34 cellular contexts compared by ENCODE assay signal in the genomic region with DNA sequence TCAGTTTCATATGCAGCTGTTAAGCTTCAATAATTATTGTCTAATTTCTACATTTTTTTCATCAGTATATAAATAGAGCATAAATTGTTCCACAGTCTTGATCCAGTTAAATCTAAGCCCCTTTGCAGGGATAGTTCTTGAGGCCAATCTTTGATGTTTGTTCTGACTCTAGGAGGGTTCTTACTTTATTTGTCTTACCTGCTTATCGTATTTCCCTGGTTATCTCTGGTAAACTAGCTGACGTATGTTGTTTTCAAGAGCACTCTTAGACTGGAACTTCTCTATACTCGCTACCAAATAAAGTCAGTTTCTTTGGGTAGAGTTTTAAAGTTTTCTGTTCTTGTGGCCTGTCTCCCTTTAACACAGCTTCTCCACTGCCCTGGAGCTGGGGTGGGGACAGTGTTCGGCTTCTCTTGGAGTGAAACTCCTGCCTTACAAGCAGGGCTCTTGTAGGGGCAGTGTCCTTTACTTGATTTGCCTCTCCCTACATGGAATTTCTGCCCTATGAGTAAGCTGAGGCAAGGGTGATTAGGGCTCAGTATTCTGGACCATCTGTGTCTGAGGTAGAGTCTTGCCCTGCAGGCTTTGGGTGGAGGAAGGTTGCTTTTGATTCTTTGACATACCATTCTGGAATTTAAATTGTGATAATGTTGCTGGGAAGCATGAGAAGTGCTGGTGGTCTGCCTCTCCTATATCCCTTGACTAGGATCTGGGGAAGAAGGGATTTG.
A peak's percentile ranks its signal among the peaks of the same experiment; 100 is the strongest.
DNase-seq lines count a peak whose midpoint lies in the region; ATAC-seq and TF ChIP-seq lines count a peak whose summit lies in the region.
"Had no signal": no experiment of that assay in that cellular context is flagged by ENCODE, and none has a peak within 500 bp of the region (broad histone marks: within the 10 kb centered on the region; RNA-seq: fewer than 3 reads in every experiment).

No MANE protein-coding gene starts in this region.

- H3K4me1 ChIP-seq in left lung, result no peaks in the 10 kb centered on the region
- no peaks in the 10 kb centered on the region for H3K4me1 ChIP-seq in ascending aorta
- H3K4me1 ChIP-seq: BLaER1, psoas muscle, sigmoid colon, upper lobe of right lung had no signal

- TF ChIP-seq CTCF in HFFc6 (IDR thresholded peaks at IDR 0.05), result no peak
- no peak for TF ChIP-seq CTCF in endothelial cell (IDR thresholded peaks at IDR 0.05; ENCODE audit: unreplicated experiment)
- no peak for TF ChIP-seq CTCF in left lung (IDR thresholded peaks at IDR 0.05)
- TF ChIP-seq CTCF in ascending aorta (IDR thresholded peaks at IDR 0.05), result no peak
- no peak for TF ChIP-seq CTCF in omental fat pad (IDR thresholded peaks at IDR 0.05)

- peaks cover 0 to 6% of the 10 kb centered on the region in 2 donors for H3K36me3 ChIP-seq in left lung
- no peaks in the 10 kb centered on the region for H3K36me3 ChIP-seq in ascending aorta
- H3K36me3 ChIP-seq: sigmoid colon, upper lobe of right lung had no signal

- H3K4me1 Mint-ChIP-seq in HFFc6 (ENCODE audit: low read depth) (peaks cover 17% of the 10 kb centered on the region), endothelial cell (ENCODE audit: unreplicated experiment) (no peaks in the 10 kb centered on the region)
- H3K4me1 Mint-ChIP-seq in activated CD4-positive, alpha-beta memory T cell treated with anti-CD3 and anti-CD28 coated beads, Interleukin-2, amount 10 ng/mL, durations not matched to agents 7 days and 5 days, result peaks cover 2% of the 10 kb centered on the region

- peaks cover 35% of the 10 kb centered on the region for H3K9me3 Mint-ChIP-seq in HFFc6
- peaks cover 20% of the 10 kb centered on the region for H3K9me3 Mint-ChIP-seq in endothelial cell (ENCODE audit: unreplicated experiment)
- H3K9me3 Mint-ChIP-seq in activated CD4-positive, alpha-beta memory T cell treated with anti-CD3 and anti-CD28 coated beads, Interleukin-2, amount 10 ng/mL, durations not matched to agents 7 days and 5 days, result peaks cover 45% of the 10 kb centered on the region

- H3K4me3 Mint-ChIP-seq in HFFc6 (no peak overlapping the region; the same call in 1 of the 2 replicates), endothelial cell (ENCODE audit: unreplicated experiment) (peak overlapping the region; percentile 17)
- no peak overlapping the region for H3K4me3 Mint-ChIP-seq in activated CD4-positive, alpha-beta memory T cell treated with anti-CD3 and anti-CD28 coated beads, Interleukin-2, amount 10 ng/mL, durations not matched to agents 7 days and 5 days
- H3K4me3 Mint-ChIP-seq: activated CD4-positive, alpha-beta T cell treated with anti-CD3 and anti-CD28 coated beads, Interleukin-2, amount 10 ng/mL, durations not matched to agents 24 days and 14 days; activated CD8-positive, alpha-beta memory T cell treated with anti-CD3 and anti-CD28 coated beads, Interleukin-2, amount 10 ng/mL, durations not matched to agents 7 days and 5 days; activated T-cell treated with anti-CD3 and anti-CD28 coated beads, Interleukin-2, amount 50 U/mL, for 4 hours; dendritic cell treated with granulocyte-macrophage colony-stimulating factor and Interleukin-4, amounts not matched to agents 40 ng/mL and 50 ng/mL, for 4 days; stimulated activated memory B cell treated with anti-CD40 and anti-IgM and Interleukin-4, amounts not matched to agents 10 μg/mL and 1 μg/mL and 100 μg/mL, for 72 hours; WTC11 had no signal

- peak; percentile 90 for ATAC-seq in left lung
- ATAC-seq in GM18868 (IDR thresholded peaks at IDR 0.05; ENCODE audit: unreplicated experiment), result no peak
- no peak for ATAC-seq in omental fat pad (ENCODE audit: low FRiP score)
- ATAC-seq: activated CD8-positive, alpha-beta memory T cell treated with anti-CD3 and anti-CD28 coated beads, Interleukin-2, amount 10 ng/mL, durations not matched to agents 7 days and 5 days; activated T-cell treated with anti-CD3 and anti-CD28 coated beads, Interleukin-2, amount 50 U/mL, for 4 hours; left lobe of liver; psoas muscle; stimulated activated memory B cell treated with anti-CD40 and anti-IgM and Interleukin-4, amounts not matched to agents 10 μg/mL and 1 μg/mL and 100 μg/mL, for 72 hours; upper lobe of right lung; WTC11 had no signal

- H3K4me3 ChIP-seq in left lung (no peak overlapping the region), ascending aorta (no peak overlapping the region)
- H3K4me3 ChIP-seq: BLaER1, psoas muscle, sigmoid colon, SK-N-MC, upper lobe of right lung had no signal

- H3K27me3 Mint-ChIP-seq in HFFc6 (ENCODE audit: insufficient read depth), result no peaks in the 10 kb centered on the region; the same call in 1 of the 2 replicates
- peaks cover 6% of the 10 kb centered on the region for H3K27me3 Mint-ChIP-seq in endothelial cell (ENCODE audit: unreplicated experiment)
- H3K27me3 Mint-ChIP-seq in activated CD4-positive, alpha-beta memory T cell treated with anti-CD3 and anti-CD28 coated beads, Interleukin-2, amount 10 ng/mL, durations not matched to agents 7 days and 5 days, result no peaks in the 10 kb centered on the region
- H3K27me3 Mint-ChIP-seq: activated CD4-positive, alpha-beta T cell treated with anti-CD3 and anti-CD28 coated beads, Interleukin-2, amount 10 ng/mL, durations not matched to agents 24 days and 14 days; activated CD8-positive, alpha-beta memory T cell treated with anti-CD3 and anti-CD28 coated beads, Interleukin-2, amount 10 ng/mL, durations not matched to agents 7 days and 5 days; dendritic cell treated with granulocyte-macrophage colony-stimulating factor and Interleukin-4, amounts not matched to agents 40 ng/mL and 50 ng/mL, for 4 days; naive B cell; stimulated activated memory B cell treated with anti-CD40 and anti-IgM and Interleukin-4, amounts not matched to agents 10 μg/mL and 1 μg/mL and 100 μg/mL, for 72 hours had no signal

- POLR2A ChIA-PET in activated CD4-positive, alpha-beta memory T cell treated with anti-CD3 and anti-CD28 coated beads, Interleukin-2, amount 10 ng/mL, durations not matched to agents 7 days and 5 days (lab: Charles Lee), result no interaction called here

- intact Hi-C loops in left lung (cut with DNase I), result no loop called here
- intact Hi-C loops in ascending aorta (cut with DNase I), result no loop called here

- no peak overlapping the region for H3K27ac Mint-ChIP-seq in HFFc6
- H3K27ac Mint-ChIP-seq in endothelial cell (ENCODE audit: unreplicated experiment), result no peak overlapping the region
- no peak overlapping the region for H3K27ac Mint-ChIP-seq in activated CD4-positive, alpha-beta memory T cell treated with anti-CD3 and anti-CD28 coated beads, Interleukin-2, amount 10 ng/mL, durations not matched to agents 7 days and 5 days
- H3K27ac Mint-ChIP-seq: activated CD4-positive, alpha-beta T cell treated with anti-CD3 and anti-CD28 coated beads, Interleukin-2, amount 10 ng/mL, durations not matched to agents 24 days and 14 days; activated CD8-positive, alpha-beta memory T cell treated with anti-CD3 and anti-CD28 coated beads, Interleukin-2, amount 10 ng/mL, durations not matched to agents 7 days and 5 days; dendritic cell treated with granulocyte-macrophage colony-stimulating factor and Interleukin-4, amounts not matched to agents 40 ng/mL and 50 ng/mL, for 4 days; stimulated activated memory B cell treated with anti-CD40 and anti-IgM and Interleukin-4, amounts not matched to agents 10 μg/mL and 1 μg/mL and 100 μg/mL, for 72 hours; WTC11 had no signal

- H3K9me3 ChIP-seq in left lung, result peaks cover 0 to 38% of the 10 kb centered on the region in 2 donors
- H3K9me3 ChIP-seq in ascending aorta, result peaks cover 5 to 29% of the 10 kb centered on the region in 2 donors

- DNase-seq in EH (ENCODE audit: low read depth) (peak; percentile 33), HFFc6 (peak; percentile 10), endothelial cell (ENCODE audit: low spot score) (no peak), left lung (no peak), ascending aorta (ENCODE audit: low spot score in 2 of 2) (no peak), omental fat pad (ENCODE audit: low spot score) (no peak)
- DNase-seq in activated CD4-positive, alpha-beta memory T cell treated with anti-CD3 and anti-CD28 coated beads, Interleukin-2, amount 10 ng/mL, durations not matched to agents 7 days and 5 days, result no peak
- DNase-seq: activated CD4-positive, alpha-beta T cell treated with anti-CD3 and anti-CD28 coated beads, Interleukin-2, amount 10 ng/mL, durations not matched to agents 24 days and 14 days; activated CD8-positive, alpha-beta memory T cell treated with anti-CD3 and anti-CD28 coated beads, Interleukin-2, amount 10 ng/mL, durations not matched to agents 7 days and 5 days; activated gamma-delta T cell treated with Interleukin-2 at 50 U/mL for 16 hours; activated T-cell treated with anti-CD3 and anti-CD28 coated beads, Interleukin-2, amount 50 U/mL, for 4 hours; central memory CD4-positive, alpha-beta T cell; COR-L47; GDM1; hypothalamus; Kasumi-1; naive B cell; NCI-H146; NCI-H2171; NCI-H510A; occipital lobe; psoas muscle; sigmoid colon; stimulated activated CD4-positive, alpha-beta T cell treated with anti-CD3 and anti-CD28 coated beads, Interleukin-4, amount 100 ng/mL, for 4 hours; substantia nigra; T-helper 1 cell; upper lobe of right lung had no signal

- H3K36me3 Mint-ChIP-seq in HFFc6 (ENCODE audit: low read depth) (peaks cover 29% of the 10 kb centered on the region), endothelial cell (ENCODE audit: low read depth, unreplicated experiment) (peaks cover 45% of the 10 kb centered on the region)
- peaks cover 47% of the 10 kb centered on the region for H3K36me3 Mint-ChIP-seq in activated CD4-positive, alpha-beta memory T cell treated with anti-CD3 and anti-CD28 coated beads, Interleukin-2, amount 10 ng/mL, durations not matched to agents 7 days and 5 days (ENCODE audit: low read depth)

- CTCF ChIA-PET in activated CD4-positive, alpha-beta memory T cell treated with anti-CD3 and anti-CD28 coated beads, Interleukin-2, amount 10 ng/mL, durations not matched to agents 7 days and 5 days (lab: Charles Lee), result no interaction called here

- peak overlapping the region in 1 of 2 donors; percentile 14 for H3K27ac ChIP-seq in left lung
- H3K27ac ChIP-seq in ascending aorta, result no peak overlapping the region
- H3K27ac ChIP-seq: BLaER1, psoas muscle, sigmoid colon, SK-N-MC, upper lobe of right lung had no signal

- H3K27me3 ChIP-seq in left lung, result no peaks in the 10 kb centered on the region
- H3K27me3 ChIP-seq in ascending aorta, result no peaks in the 10 kb centered on the region
- H3K27me3 ChIP-seq: BLaER1, sigmoid colon, upper lobe of right lung had no signal

Comparison
In these comparisons a context has a peak if more than half of its experiments do, and no peak if none do; other contexts are left out.
1. DNase-seq: peak in EH (single experiment) and HFFc6 (single experiment); none in endothelial cell (single experiment), left lung (0 of 2), activated CD4-positive, alpha-beta memory T cell treated with anti-CD3 and anti-CD28 coated beads, Interleukin-2, amount 10 ng/mL, durations not matched to agents 7 days and 5 days (single experiment), ascending aorta (0 of 2) and omental fat pad (single experiment).